8 cellular contexts compared by ENCODE assay signal in the genomic region with DNA sequence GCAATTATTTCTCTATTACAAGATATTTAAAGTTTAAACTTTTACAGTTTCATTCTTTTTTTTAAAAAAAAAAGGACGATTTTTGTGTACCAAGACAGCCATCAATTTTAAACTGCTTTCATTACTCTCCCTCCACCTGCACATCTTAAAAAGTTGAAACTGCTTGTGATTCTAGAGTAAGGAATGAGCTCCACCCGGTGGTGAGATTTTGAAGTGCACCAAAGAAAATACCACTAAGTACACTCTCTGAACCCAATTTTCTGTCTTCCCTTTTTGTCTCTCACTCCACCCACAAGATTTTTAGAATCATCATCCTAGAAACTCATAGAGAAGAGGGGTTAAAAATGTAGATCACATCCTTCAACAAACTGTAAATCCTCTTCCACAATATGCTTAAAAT.
DNase-seq lines count a peak whose midpoint lies in the region; ATAC-seq and TF ChIP-seq lines count a peak whose summit lies in the region.

No MANE protein-coding gene starts in this region.

- H3K9me3 ChIP-seq in heart left ventricle (no peaks in the 10 kb centered on the region), prostate gland (no peaks in the 10 kb centered on the region)

- H3K4me1 ChIP-seq in heart left ventricle (no peaks in the 10 kb centered on the region), prostate gland (replicated peaks) (no peaks in the 10 kb centered on the region)

- intact Hi-C loops in heart left ventricle (cut with DNase I) (loop anchor here in 3 of 10 donors (10.0 kb wide), 2 partner anchors 1760 to 1770 kb away; no protein-coding TSS in a partner anchor), Right ventricle myocardium superior (cut with DNase I) (no loop called here), prostate gland (cut with DNase I) (no loop called here)

- WGBS in heart left ventricle, 4 donors, result 0 to 2% (median 0%) methylated on average over 2 of the region's 2 CpGs
- 0% methylated on average over 2 of the region's 2 CpGs for WGBS in prostate gland

- H3K36me3 ChIP-seq in heart left ventricle (no peaks in the 10 kb centered on the region), prostate gland (no peaks in the 10 kb centered on the region)

- peak; percentile 41 to 72 (median 62) for TF ChIP-seq CTCF in heart left ventricle (IDR thresholded peaks at IDR 0.05)
- TF ChIP-seq CTCF in prostate gland (IDR thresholded peaks at IDR 0.05), result peak in 3 of 4 experiments; percentile 37 to 61 (median 52)

- ATAC-seq in heart left ventricle (no peak), Right ventricle myocardium superior (ENCODE audit: poor library complexity) (no peak), HG03025 (IDR thresholded peaks at IDR 0.05; ENCODE audit: low FRiP score, unreplicated experiment) (peak; percentile 63)

- DNase-seq in heart left ventricle, result peak in 2 of 5 donors; percentile 8 to 25
- DNase-seq in Right ventricle myocardium superior, result no peak
- DNase-seq in NCI-H748 treated with DMSO at 0.1 percent for 48 hours (lab: John Stamatoyannopoulos, UW), result peak; percentile 54
- DNase-seq in activated T-cell treated with anti-CD3 and anti-CD28 coated beads for 48 hours (ENCODE audit: low read depth), result peak; percentile 2
- DNase-seq in foreskin melanocyte, result peak; percentile 20
- peak; percentile 19 for DNase-seq in prostate gland (ENCODE audit: low spot score)
- DNase-seq in DMS79 (lab: John Stamatoyannopoulos, UW), result no peak

- H3K4me3 ChIP-seq in heart left ventricle (no peak overlapping the region), prostate gland (no peak overlapping the region)

- peaks cover 0 to 4% (median 0%) of the 10 kb centered on the region in 9 donors for H3K27me3 ChIP-seq in heart left ventricle
- no peaks in the 10 kb centered on the region for H3K27me3 ChIP-seq in prostate gland (replicated peaks; ENCODE audit: insufficient read depth)

- TF ChIP-seq POLR2A in heart left ventricle (IDR thresholded peaks at IDR 0.05), result no peak
- TF ChIP-seq POLR2A in prostate gland (IDR thresholded peaks at IDR 0.05), result no peak

- H3K27ac ChIP-seq in heart left ventricle (no peak overlapping the region), prostate gland (no peak overlapping the region)

Comparison
In these comparisons a context has a peak if more than half of its experiments do, and no peak if none do; other contexts are left out.
1. DNase-seq: peak in NCI-H748 treated with DMSO at 0.1 percent for 48 hours (single experiment), activated T-cell treated with anti-CD3 and anti-CD28 coated beads for 48 hours (single experiment), foreskin melanocyte (single experiment) and prostate gland (single experiment); none in Right ventricle myocardium superior (single experiment) and DMS79 (single experiment).